27 cellular contexts compared by ENCODE assay signal in the genomic region with DNA sequence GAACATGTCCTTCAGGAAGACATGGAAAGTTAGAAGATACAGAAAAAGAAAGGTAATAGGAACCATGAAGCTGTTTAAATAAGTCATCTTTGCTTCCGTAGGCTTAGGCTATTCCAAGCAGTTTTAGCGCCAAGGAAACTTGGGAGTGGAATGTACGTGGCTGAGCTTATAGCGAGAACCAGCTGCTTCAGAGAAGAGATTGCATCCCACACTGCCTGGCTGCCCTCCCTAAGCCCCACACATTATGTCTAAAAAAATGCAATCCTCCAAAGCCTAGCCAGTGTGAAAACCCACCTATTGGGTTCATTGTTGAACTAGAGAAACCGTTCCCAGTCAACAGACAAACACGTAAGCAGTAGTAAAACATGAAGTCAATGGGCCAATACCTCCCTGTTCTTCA.
DNase-seq lines count a peak whose midpoint lies in the region; ATAC-seq, FAIRE-seq and TF ChIP-seq lines count a peak whose summit lies in the region.
"Had no signal": no experiment of that assay in that cellular context is flagged by ENCODE, and none has a peak within 500 bp of the region (broad histone marks: within the 10 kb centered on the region; RNA-seq: fewer than 3 reads in every experiment).

No MANE protein-coding gene starts in this region.

- TF ChIP-seq RAD21 in K562 (CRISPR knock-in tag; conservative IDR thresholded peaks at IDR 0.05 in 1 of 2, IDR thresholded peaks at IDR 0.05 in 1 of 2) = no peak

- H3K4me1 Mint-ChIP-seq in nephron progenitor cell = peaks cover 39% of the 10 kb centered on the region

- no peaks in the 10 kb centered on the region; the same call in 2 of the 3 replicates for H3K36me3 ChIP-seq in K562 (ENCODE audit: control insufficient read depth, insufficient read depth, low read length)
- no peaks in the 10 kb centered on the region for H3K36me3 ChIP-seq in uterus

- WGBS in K562 (ENCODE audit: insufficient coverage, low coverage, missing lambda C conversion rate) = 84% methylated on average over 6 of the region's 6 CpGs

- POLR2A ChIA-PET in K562 (lab: Yijun Ruan, JAX) = no interaction called here

- no peaks in the 10 kb centered on the region for H3K27me3 ChIP-seq in K562 (ENCODE audit: control insufficient read depth in 2 of 2, insufficient read depth in 2 of 2, low read length in 2 of 2)
- no peaks in the 10 kb centered on the region for H3K27me3 ChIP-seq in uterus
- H3K27me3 ChIP-seq: BLaER1 had no signal

- no peaks in the 10 kb centered on the region for H3K79me2 ChIP-seq in K562 (ENCODE audit: control insufficient read depth, insufficient read depth, low read length)

- TF ChIP-seq POLR2A in K562 (conservative IDR thresholded peaks at IDR 0.05) (no peak), uterus (IDR thresholded peaks at IDR 0.05) (no peak)

- no peaks in the 10 kb centered on the region for H3K27me3 Mint-ChIP-seq in nephron progenitor cell (ENCODE audit: low read depth, poor library complexity)
- H3K27me3 Mint-ChIP-seq: CD4-positive, alpha-beta T cell had no signal

- H3K27ac ChIP-seq in K562 (ENCODE audit: extremely low read depth, low read depth, low read length) (no peak overlapping the region), uterus (no peak overlapping the region), caudate nucleus (ENCODE audit: low read depth, low read length) (no peak overlapping the region)
- H3K27ac ChIP-seq: BLaER1, RWPE1 had no signal

- H3K9me1 ChIP-seq in K562 (ENCODE audit: control insufficient read depth, insufficient read depth, low read length) = no peaks in the 10 kb centered on the region

- in situ Hi-C loops in K562 (cut with MboI) = no loop called here

- H3K9me3 Mint-ChIP-seq in nephron progenitor cell = no peaks in the 10 kb centered on the region
- H3K9me3 Mint-ChIP-seq: CD4-positive, alpha-beta T cell had no signal

- H3K4me2 ChIP-seq in K562 (ENCODE audit: insufficient read depth, low read length) = no peak overlapping the region
- H3K4me2 ChIP-seq: BLaER1 had no signal

- H3K36me3 Mint-ChIP-seq in nephron progenitor cell (ENCODE audit: low read depth) = no peaks in the 10 kb centered on the region

- CTCF ChIA-PET in K562 (lab: Yijun Ruan, JAX; ENCODE audit: low intra/inter-chr PET ratio) = no interaction called here

- H3K9ac ChIP-seq in K562 (ENCODE audit: insufficient read depth in 1 of 2, low read depth in 2 of 2, low read length in 2 of 2) = no peak overlapping the region
- H3K9ac ChIP-seq: BLaER1 had no signal

- ATAC-seq in K562 (no peak), HG03342 (IDR thresholded peaks at IDR 0.05; ENCODE audit: unreplicated experiment) (no peak), GM19328 (IDR thresholded peaks at IDR 0.05; ENCODE audit: unreplicated experiment) (no peak)
- ATAC-seq: GM12878, Panc1 had no signal

- BruUV-seq in K562 (replicated peaks; lab: Mats Ljungman, UMichigan) = no TSS peak

- no peak overlapping the region for H3K4me3 Mint-ChIP-seq in nephron progenitor cell
- H3K4me3 Mint-ChIP-seq: CD4-positive, alpha-beta T cell had no signal

- DNase-seq in D341Med (ENCODE audit: low spot score) = peak; percentile 66
- peak; percentile 34 for DNase-seq in NCI-H446 treated with DMSO at 0.1 percent for 48 hours (lab: John Stamatoyannopoulos, UW)
- no peak for DNase-seq in K562 (ENCODE audit: extremely low read depth in 1 of 4, low spot score in 3 of 4)
- DNase-seq in nephron progenitor cell = no peak
- DNase-seq in uterus = no peak
- no peak for DNase-seq in caudate nucleus (lab: John Stamatoyannopoulos, UW)
- DNase-seq: 8988T; ACHN; CD4-positive, alpha-beta T cell; DMS79; EL; GDM1; Kasumi-1; MV-4-11; NCI-H1105; NCI-H1436 treated with DMSO at 0.1 percent for 48 hours; NCI-H187 treated with DMSO at 0.1 percent for 48 hours; NCI-H2171 treated with DMSO at 0.1 percent for 48 hours; NCI-H345; NCI-H526; SHP77 had no signal

- no peak for TF ChIP-seq EP300 in K562 (IDR thresholded peaks at IDR 0.05; ENCODE audit: low read length)

- H2AFZ ChIP-seq in K562 (ENCODE audit: low read depth, low read length) = no peak overlapping the region

- H4K20me1 ChIP-seq in K562 (replicated peaks; ENCODE audit: control insufficient read depth, insufficient read depth, low read length) = no peaks in the 10 kb centered on the region
- H4K20me1 ChIP-seq: BLaER1 had no signal

- H3K4me3 ChIP-seq in K562 (no peak overlapping the region), uterus (no peak overlapping the region)
- H3K4me3 ChIP-seq: BLaER1, GM12878 had no signal

- intact Hi-C loops in K562 (cut with micrococcal nuclease) (no loop called here), uterus (cut with DNase I; ENCODE audit: low total_unique reads) (no loop called here)

- H3K4me1 ChIP-seq in K562 (replicated peaks in 1 of 2; ENCODE audit: control insufficient read depth in 2 of 2, insufficient read depth in 2 of 2, low read length in 2 of 2) (no peaks in the 10 kb centered on the region), uterus (no peaks in the 10 kb centered on the region)

- H3K27ac Mint-ChIP-seq in nephron progenitor cell = peak overlapping the region; percentile 49
- H3K27ac Mint-ChIP-seq: CD4-positive, alpha-beta T cell had no signal

- peak; percentile 51 for FAIRE-seq in K562 (lab: Jason Lieb, UNC)
- FAIRE-seq: GM12878 had no signal

- TF ChIP-seq CTCF in K562 (IDR thresholded peaks at IDR 0.05 in 2 of 3, conservative IDR thresholded peaks at IDR 0.05 in 1 of 3; ENCODE audit: insufficient read depth in 2 of 3, low read depth in 1 of 3, low read length in 3 of 3) (no peak), nephron progenitor cell (IDR thresholded peaks at IDR 0.05) (no peak), uterus (IDR thresholded peaks at IDR 0.05) (no peak)

- H3K9me3 ChIP-seq in K562 (replicated peaks; ENCODE audit: control insufficient read depth, insufficient read depth, low read depth, low read length) (no peaks in the 10 kb centered on the region), uterus (no peaks in the 10 kb centered on the region)
- H3K9me3 ChIP-seq: BLaER1 had no signal

TF ChIP-seq in K562, 482 proteins besides CTCF, POLR2A, EP300 and RAD21:
- TF ChIP-seq HMG20A (CRISPR knock-in tag; conservative IDR thresholded peaks at IDR 0.05) = no peak
- no peak for TF ChIP-seq GTF2F1 (IDR thresholded peaks at IDR 0.05; ENCODE audit: low read depth, low read length)
- no peak for TF ChIP-seq ETV5 (CRISPR knock-in tag; IDR thresholded peaks at IDR 0.05; ENCODE audit: low read depth)
- TF ChIP-seq HNRNPL (IDR thresholded peaks at IDR 0.05; ENCODE audit: low read depth, low read length) = no peak
- no peak for TF ChIP-seq ETV1 (tag; conservative IDR thresholded peaks at IDR 0.05; ENCODE audit: low read depth)
- TF ChIP-seq SMC3 (conservative IDR thresholded peaks at IDR 0.05; ENCODE audit: insufficient read depth, low read depth, low read length) = no peak
- TF ChIP-seq ZNF217 (CRISPR knock-in tag; IDR thresholded peaks at IDR 0.05) = no peak
- TF ChIP-seq TRIM28 (IDR thresholded peaks at IDR 0.05) = no peak
- no peak for TF ChIP-seq FOSL1 (tag; conservative IDR thresholded peaks at IDR 0.05)
- TF ChIP-seq ESRRA (IDR thresholded peaks at IDR 0.05; ENCODE audit: borderline replicate concordance, low read depth) = no peak
- TF ChIP-seq KLF13 (tag; IDR thresholded peaks at IDR 0.05; ENCODE audit: borderline replicate concordance, low read depth) = no peak
TF ChIP-seq in K562: peak in this region for 0.

Comparison
In these comparisons a context has a peak if more than half of its experiments do, and no peak if none do; other contexts are left out.
1. DNase-seq: peak in D341Med (single experiment) and NCI-H446 treated with DMSO at 0.1 percent for 48 hours (single experiment); none in K562 (0 of 4), nephron progenitor cell (single experiment), uterus (0 of 2) and caudate nucleus (0 of 61).